ENCODE assay signal across 23 cellular contexts in the genomic region with DNA sequence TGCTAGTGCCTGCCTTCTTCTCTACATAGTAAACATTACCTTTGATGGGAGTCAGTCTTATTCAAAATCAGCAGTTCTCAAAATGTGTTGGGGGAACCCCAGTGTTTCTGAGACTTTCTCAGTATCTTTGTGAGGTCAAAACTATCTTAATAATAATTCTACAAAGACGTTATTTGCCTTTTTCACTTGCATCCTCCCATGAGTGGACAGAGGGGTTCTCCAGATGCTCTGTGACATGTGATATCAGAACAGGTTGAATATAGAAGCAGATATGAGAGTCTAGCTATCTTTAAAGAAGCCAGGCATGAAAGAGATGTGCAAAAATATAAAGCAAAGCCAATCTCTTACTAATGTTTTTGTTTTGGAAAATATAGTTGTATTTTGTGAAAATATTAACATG.
"Had no signal": no experiment of that assay in that cellular context is flagged by ENCODE, and none has a peak within 500 bp of the region (broad histone marks: within the 10 kb centered on the region; RNA-seq: fewer than 3 reads in every experiment).

No MANE protein-coding gene starts in this region.

- H3K36me3 ChIP-seq: gastroesophageal sphincter, left ventricle myocardium inferior, right atrium auricular region, spleen, suprapubic skin, tibial nerve had no signal

- H3K27me3 Mint-ChIP-seq: activated B cell treated with CpG ODN at 0.5 μM for 24 hours; activated CD8-positive, alpha-beta memory T cell treated with anti-CD3 and anti-CD28 coated beads, Interleukin-2, amount 10 ng/mL, durations not matched to agents 7 days and 5 days; activated naive CD4-positive, alpha-beta T cell treated with anti-CD3 and anti-CD28 coated beads, Interleukin-2, amount 50 U/mL, for 24 hours; activated naive CD8-positive, alpha-beta T cell treated with anti-CD3 and anti-CD28 coated beads, Interleukin-2, amount 50 U/mL, for 24 hours; natural killer cell treated with Interleukin-12 subunit alpha and Interleukin-12 subunit beta and Interleukin-15 and Interleukin-18, amount 100 ng/mL, for 72 hours had no signal

- H3K4me1 ChIP-seq: gastroesophageal sphincter, left ventricle myocardium inferior, right atrium auricular region, spleen, suprapubic skin, tibial nerve had no signal

- H3K27ac ChIP-seq: gastroesophageal sphincter, hepatocyte, left ventricle myocardium inferior, right atrium auricular region, spleen, suprapubic skin, tibial nerve had no signal

- H3K36me3 Mint-ChIP-seq: activated CD8-positive, alpha-beta memory T cell treated with anti-CD3 and anti-CD28 coated beads, Interleukin-2, amount 10 ng/mL, durations not matched to agents 7 days and 5 days; activated naive CD4-positive, alpha-beta T cell treated with anti-CD3 and anti-CD28 coated beads, Interleukin-2, amount 50 U/mL, for 24 hours; natural killer cell treated with Interleukin-12 subunit alpha and Interleukin-12 subunit beta and Interleukin-15 and Interleukin-18, amount 100 ng/mL, for 72 hours had no signal

- H3K9me3 Mint-ChIP-seq: activated B cell treated with CpG ODN at 0.5 μM for 24 hours; activated naive CD4-positive, alpha-beta T cell treated with anti-CD3 and anti-CD28 coated beads, Interleukin-2, amount 50 U/mL, for 24 hours; activated naive CD8-positive, alpha-beta T cell treated with anti-CD3 and anti-CD28 coated beads, Interleukin-2, amount 50 U/mL, for 24 hours; activated T-helper 2 cell treated with anti-CD3 and anti-CD28 coated beads, Interferon-gamma antibody, Interleukin-2, Interleukin-4, amounts not matched to agents 10 μg/mL and 5 μg/mL and 100 μg/mL, durations not matched to agents 14 hours and 24 hours and 36 hours; natural killer cell treated with Interleukin-12 subunit alpha and Interleukin-12 subunit beta and Interleukin-15 and Interleukin-18, amount 100 ng/mL, for 72 hours had no signal

- DNase-seq: activated B cell treated with CpG ODN at 0.5 μM for 24 hours; activated CD8-positive, alpha-beta memory T cell treated with anti-CD3 and anti-CD28 coated beads, Interleukin-2, amount 10 ng/mL, durations not matched to agents 7 days and 5 days; activated CD8-positive, alpha-beta T cell treated with anti-CD3 and anti-CD28 coated beads, Interleukin-2, amount 10 ng/mL, durations not matched to agents 7 days and 5 days; activated naive CD8-positive, alpha-beta T cell treated with anti-CD3 and anti-CD28 coated beads, Interleukin-2, amount 50 U/mL, for 24 hours; activated T-cell treated with anti-CD3 and anti-CD28 coated beads, Interleukin-2, amount 50 U/mL, for 48 hours; amygdala; caudate nucleus; cortex of kidney; islet precursor cell; left ventricle myocardium inferior; mucosa of descending colon; spleen; stimulated activated naive CD4-positive, alpha-beta T cell had no signal

- H3K27me3 ChIP-seq: gastroesophageal sphincter, hepatocyte, right atrium auricular region, spleen, suprapubic skin, tibial nerve had no signal

- FAIRE-seq: endothelial cell of umbilical vein had no signal

- ATAC-seq: activated CD8-positive, alpha-beta memory T cell treated with anti-CD3 and anti-CD28 coated beads, Interleukin-2, amount 10 ng/mL, durations not matched to agents 7 days and 5 days; activated CD8-positive, alpha-beta T cell treated with anti-CD3 and anti-CD28 coated beads, Interleukin-2, amount 10 ng/mL, durations not matched to agents 7 days and 5 days; activated naive CD8-positive, alpha-beta T cell treated with anti-CD3 and anti-CD28 coated beads, Interleukin-2, amount 50 U/mL, for 24 hours; gastroesophageal sphincter; mucosa of descending colon; natural killer cell treated with Interleukin-12 subunit alpha and Interleukin-12 subunit beta and Interleukin-15 and Interleukin-18, amount 100 ng/mL, for 72 hours had no signal

- H3K4me3 ChIP-seq: gastroesophageal sphincter, hepatocyte, left ventricle myocardium inferior, lung, mucosa of descending colon, right atrium auricular region, spleen, suprapubic skin, tibial nerve had no signal

- H3K4me1 Mint-ChIP-seq: activated B cell treated with CpG ODN at 0.5 μM for 24 hours; activated naive CD4-positive, alpha-beta T cell treated with anti-CD3 and anti-CD28 coated beads, Interleukin-2, amount 50 U/mL, for 24 hours; activated naive CD8-positive, alpha-beta T cell treated with anti-CD3 and anti-CD28 coated beads, Interleukin-2, amount 50 U/mL, for 24 hours had no signal

- H3K4me2 ChIP-seq: hepatocyte had no signal

- H2AFZ ChIP-seq: hepatocyte had no signal

- H3K4me3 Mint-ChIP-seq: activated B cell treated with CpG ODN at 0.5 μM for 24 hours; activated CD8-positive, alpha-beta memory T cell treated with anti-CD3 and anti-CD28 coated beads, Interleukin-2, amount 10 ng/mL, durations not matched to agents 7 days and 5 days; activated CD8-positive, alpha-beta T cell treated with anti-CD3 and anti-CD28 coated beads, Interleukin-2, amount 10 ng/mL, durations not matched to agents 7 days and 5 days; activated naive CD4-positive, alpha-beta T cell treated with anti-CD3 and anti-CD28 coated beads, Interleukin-2, amount 50 U/mL, for 24 hours; activated naive CD8-positive, alpha-beta T cell treated with anti-CD3 and anti-CD28 coated beads, Interleukin-2, amount 50 U/mL, for 24 hours; natural killer cell treated with Interleukin-12 subunit alpha and Interleukin-12 subunit beta and Interleukin-15 and Interleukin-18, amount 100 ng/mL, for 72 hours had no signal

- H3K27ac Mint-ChIP-seq: activated B cell treated with CpG ODN at 0.5 μM for 24 hours; activated CD8-positive, alpha-beta memory T cell treated with anti-CD3 and anti-CD28 coated beads, Interleukin-2, amount 10 ng/mL, durations not matched to agents 7 days and 5 days; activated CD8-positive, alpha-beta T cell treated with anti-CD3 and anti-CD28 coated beads, Interleukin-2, amount 10 ng/mL, durations not matched to agents 7 days and 5 days; activated naive CD4-positive, alpha-beta T cell treated with anti-CD3 and anti-CD28 coated beads, Interleukin-2, amount 50 U/mL, for 24 hours; activated naive CD8-positive, alpha-beta T cell treated with anti-CD3 and anti-CD28 coated beads, Interleukin-2, amount 50 U/mL, for 24 hours; activated T-helper 2 cell treated with anti-CD3 and anti-CD28 coated beads, Interferon-gamma antibody, Interleukin-2, Interleukin-4, amounts not matched to agents 10 μg/mL and 5 μg/mL and 100 μg/mL, durations not matched to agents 14 hours and 24 hours and 36 hours; natural killer cell treated with Interleukin-12 subunit alpha and Interleukin-12 subunit beta and Interleukin-15 and Interleukin-18, amount 100 ng/mL, for 72 hours had no signal

- H3K79me2 ChIP-seq: hepatocyte had no signal

- H3K9me3 ChIP-seq: gastroesophageal sphincter, left ventricle myocardium inferior, mucosa of descending colon, right atrium auricular region, spleen, suprapubic skin, tibial nerve had no signal
